In genomic region chr20:6074145-6074561, GRCh38 we compare ENCODE assay signal across 9 cellular contexts. TPM values are rescaled to one million over a fixed set of nuclear protein-coding genes. Genes with fewer than 3 reads are reported as not detected.
DNase-seq lines count a peak whose midpoint lies in the region; ATAC-seq and TF ChIP-seq lines count a peak whose summit lies in the region.
"Had no signal": no experiment of that assay in that cellular context is flagged by ENCODE, and none has a peak within 500 bp of the region (broad histone marks: within the 10 kb centered on the region; RNA-seq: fewer than 3 reads in every experiment).

No MANE protein-coding gene starts in this region.

- H3K4me3 ChIP-seq in ovary = no peak overlapping the region
- no peak overlapping the region for H3K4me3 ChIP-seq in aorta (ENCODE audit: low read length in 2 of 2)

- H3K27ac ChIP-seq in ovary = no peak overlapping the region
- H3K27ac ChIP-seq in aorta (ENCODE audit: low read depth in 1 of 2, low read length in 2 of 2) = no peak overlapping the region

- peak; percentile 33 for ATAC-seq in activated CD8-positive, alpha-beta memory T cell treated with anti-CD3 and anti-CD28 coated beads, Interleukin-2, amount 10 ng/mL, durations not matched to agents 7 days and 5 days
- ATAC-seq in HG03565 (IDR thresholded peaks at IDR 0.05; ENCODE audit: unreplicated experiment) (peak; percentile 72), T-helper 17 cell (peak; percentile 35), HG02973 (IDR thresholded peaks at IDR 0.05; ENCODE audit: unreplicated experiment) (no peak), aorta (ENCODE audit: low FRiP score) (no peak)

- H3K4me1 Mint-ChIP-seq in activated CD8-positive, alpha-beta memory T cell treated with anti-CD3 and anti-CD28 coated beads, Interleukin-2, amount 10 ng/mL, durations not matched to agents 7 days and 5 days = no peaks in the 10 kb centered on the region
- peaks cover 4% of the 10 kb centered on the region for H3K4me1 Mint-ChIP-seq in T-helper 17 cell
- H3K4me1 Mint-ChIP-seq: activated naive CD4-positive, alpha-beta T cell treated with anti-CD3 and anti-CD28 coated beads, Interleukin-2, amount 50 U/mL, for 24 hours had no signal

- peaks cover 19% of the 10 kb centered on the region for H3K27me3 Mint-ChIP-seq in activated CD8-positive, alpha-beta memory T cell treated with anti-CD3 and anti-CD28 coated beads, Interleukin-2, amount 10 ng/mL, durations not matched to agents 7 days and 5 days
- H3K27me3 Mint-ChIP-seq in T-helper 17 cell = peaks cover 6% of the 10 kb centered on the region
- H3K27me3 Mint-ChIP-seq: activated naive CD4-positive, alpha-beta T cell treated with anti-CD3 and anti-CD28 coated beads, Interleukin-2, amount 50 U/mL, for 24 hours had no signal

- DNase-seq in activated CD8-positive, alpha-beta memory T cell treated with anti-CD3 and anti-CD28 coated beads, Interleukin-2, amount 10 ng/mL, durations not matched to agents 7 days and 5 days = no peak
- no peak for DNase-seq in activated CD8-positive, alpha-beta memory T cell treated with anti-CD3 and anti-CD28 coated beads, Interleukin-2, amount 50 U/mL, for 48 hours
- no peak for DNase-seq in T-helper 17 cell
- peak; percentile 65 for DNase-seq in islet precursor cell
- DNase-seq in ovary = no peak
- DNase-seq in aorta = no peak

- TF ChIP-seq EP300 in ovary (IDR thresholded peaks at IDR 0.05) = no peak

- TF ChIP-seq CTCF in ovary (IDR thresholded peaks at IDR 0.05) = no peak

- CTCF ChIA-PET in activated CD8-positive, alpha-beta memory T cell treated with anti-CD3 and anti-CD28 coated beads, Interleukin-2, amount 10 ng/mL, durations not matched to agents 7 days and 5 days (lab: Charles Lee) = interaction anchor here (4.9 kb wide), 1 partner anchor 545 kb away, joined by 34 read pairs; no protein-coding TSS in a partner anchor

- no peak overlapping the region for H3K4me3 Mint-ChIP-seq in activated CD8-positive, alpha-beta memory T cell treated with anti-CD3 and anti-CD28 coated beads, Interleukin-2, amount 10 ng/mL, durations not matched to agents 7 days and 5 days
- no peak overlapping the region for H3K4me3 Mint-ChIP-seq in T-helper 17 cell
- H3K4me3 Mint-ChIP-seq: activated naive CD4-positive, alpha-beta T cell treated with anti-CD3 and anti-CD28 coated beads, Interleukin-2, amount 50 U/mL, for 24 hours had no signal

- no peaks in the 10 kb centered on the region for H3K9me3 Mint-ChIP-seq in activated CD8-positive, alpha-beta memory T cell treated with anti-CD3 and anti-CD28 coated beads, Interleukin-2, amount 10 ng/mL, durations not matched to agents 7 days and 5 days (ENCODE audit: low read depth)
- H3K9me3 Mint-ChIP-seq: activated naive CD4-positive, alpha-beta T cell treated with anti-CD3 and anti-CD28 coated beads, Interleukin-2, amount 50 U/mL, for 24 hours had no signal

- H3K4me1 ChIP-seq in ovary (ENCODE audit: insufficient read depth) (no peaks in the 10 kb centered on the region), aorta (ENCODE audit: control insufficient read depth in 1 of 2, insufficient read depth in 2 of 2, low read length in 2 of 2) (no peaks in the 10 kb centered on the region)

- intact Hi-C loops in ovary (cut with DNase I) = loop anchor here in 1 of 4 donors (10.0 kb wide), 1 partner anchor 279 kb away; no protein-coding TSS in a partner anchor
- intact Hi-C loops in aorta (cut with DNase I) = loop anchor here in 1 of 2 donors (10.0 kb wide), 1 partner anchor 289 kb away; no protein-coding TSS in a partner anchor

- H3K27me3 ChIP-seq in ovary (no peaks in the 10 kb centered on the region), aorta (ENCODE audit: control insufficient read depth in 1 of 2, insufficient read depth in 2 of 2, low read length in 1 of 2) (no peaks in the 10 kb centered on the region)

- 86 to 94% (median 91%) methylated on average over 2 of the region's 2 CpGs for WGBS in ovary, 3 donors
- 71 to 74% methylated on average over 2 of the region's 2 CpGs for WGBS in aorta, 2 donors

- H3K36me3 Mint-ChIP-seq in activated CD8-positive, alpha-beta memory T cell treated with anti-CD3 and anti-CD28 coated beads, Interleukin-2, amount 10 ng/mL, durations not matched to agents 7 days and 5 days = no peaks in the 10 kb centered on the region
- peaks cover 3% of the 10 kb centered on the region for H3K36me3 Mint-ChIP-seq in T-helper 17 cell (ENCODE audit: low read depth)
- H3K36me3 Mint-ChIP-seq: activated naive CD4-positive, alpha-beta T cell treated with anti-CD3 and anti-CD28 coated beads, Interleukin-2, amount 50 U/mL, for 24 hours had no signal

- TF ChIP-seq POLR2A in ovary (IDR thresholded peaks at IDR 0.05) = no peak

- H3K36me3 ChIP-seq in ovary = no peaks in the 10 kb centered on the region
- H3K36me3 ChIP-seq in aorta (ENCODE audit: control insufficient read depth in 1 of 2, insufficient read depth in 2 of 2, low read length in 1 of 2) = no peaks in the 10 kb centered on the region

- H3K27ac Mint-ChIP-seq in activated CD8-positive, alpha-beta memory T cell treated with anti-CD3 and anti-CD28 coated beads, Interleukin-2, amount 10 ng/mL, durations not matched to agents 7 days and 5 days = no peak overlapping the region
- H3K27ac Mint-ChIP-seq in T-helper 17 cell = peak overlapping the region; percentile 74
- H3K27ac Mint-ChIP-seq: activated naive CD4-positive, alpha-beta T cell treated with anti-CD3 and anti-CD28 coated beads, Interleukin-2, amount 50 U/mL, for 24 hours had no signal

- H3K9me3 ChIP-seq in T-helper 17 cell (ENCODE audit: control insufficient read depth, low read length, poor library complexity, severe bottlenecking) = no peaks in the 10 kb centered on the region
- no peaks in the 10 kb centered on the region for H3K9me3 ChIP-seq in ovary
- H3K9me3 ChIP-seq in aorta (ENCODE audit: control insufficient read depth, low read length) = no peaks in the 10 kb centered on the region

RNA-seq across cellular contexts. Expression of gene LRRN4, which starts 20.3 kb away (rescaled TPM):
- not detected for total RNA-seq in activated CD8-positive, alpha-beta memory T cell treated with anti-CD3 and anti-CD28 coated beads, Interleukin-2, amount 10 ng/mL, durations not matched to agents 7 days and 5 days
- total RNA-seq in T-helper 17 cell (not detected), ovary (10 to 100 TPM in 1 of 7 donors, 1 to 10 TPM in 3, under 1 TPM in 3; 0.15 to 72.5 (median 1.1) TPM), aorta (under 1 TPM in 1 of 2 donors, not detected in 1; 0.36 TPM)
- polyA plus RNA-seq in ovary (under 1 TPM; 0.29 to 0.33 TPM), aorta (not detected)

RNA-seq across cellular contexts. Expression of gene FERMT1, which starts 48.7 kb away (rescaled TPM):
- under 1 TPM; 0.06 to 0.47 TPM for total RNA-seq in activated CD8-positive, alpha-beta memory T cell treated with anti-CD3 and anti-CD28 coated beads, Interleukin-2, amount 10 ng/mL, durations not matched to agents 7 days and 5 days
- total RNA-seq in T-helper 17 cell = under 1 TPM in 1 of 2 donors, not detected in 1; 0.16 TPM
- 10 to 100 TPM in 1 of 7 donors, 1 to 10 TPM in 6; 1.1 to 10.4 (median 5.9) TPM for total RNA-seq in ovary
- 1 to 10 TPM; 2.2 to 4.7 TPM for polyA plus RNA-seq in ovary
- 1 to 10 TPM in 1 of 2 donors, under 1 TPM in 1; 0.39 to 1.5 TPM for total RNA-seq in aorta
- 1 to 10 TPM in 1 of 2 donors, under 1 TPM in 1; 0.03 to 1.1 TPM for polyA plus RNA-seq in aorta

Comparison
In these comparisons a context has a peak if more than half of its experiments do, and no peak if none do; other contexts are left out.
1. ATAC-seq: peak in activated CD8-positive, alpha-beta memory T cell treated with anti-CD3 and anti-CD28 coated beads, Interleukin-2, amount 10 ng/mL, durations not matched to agents 7 days and 5 days (single experiment), HG03565 (single experiment) and T-helper 17 cell (single experiment); none in HG02973 (single experiment) and aorta (single experiment).